Comparison of ENCODE assay signal across 1 cellular context in genomic region chr2:134677866-134678774, GRCh38.
TF ChIP-seq lines count a peak whose summit lies in the region.

No MANE protein-coding gene starts in this region.

TF ChIP-seq in K562, 482 proteins besides CTCF, POLR2A, EP300 and RAD21 (continued from another document):
- TF ChIP-seq JUND (IDR thresholded peaks at IDR 0.05; ENCODE audit: borderline replicate concordance, low read depth, low read length), result no peak
- TF ChIP-seq JUND (tag; IDR thresholded peaks at IDR 0.05; ENCODE audit: borderline replicate concordance, low read depth, low read length), result no peak
